ENCODE assay signal across 13 cellular contexts in the genomic region with DNA sequence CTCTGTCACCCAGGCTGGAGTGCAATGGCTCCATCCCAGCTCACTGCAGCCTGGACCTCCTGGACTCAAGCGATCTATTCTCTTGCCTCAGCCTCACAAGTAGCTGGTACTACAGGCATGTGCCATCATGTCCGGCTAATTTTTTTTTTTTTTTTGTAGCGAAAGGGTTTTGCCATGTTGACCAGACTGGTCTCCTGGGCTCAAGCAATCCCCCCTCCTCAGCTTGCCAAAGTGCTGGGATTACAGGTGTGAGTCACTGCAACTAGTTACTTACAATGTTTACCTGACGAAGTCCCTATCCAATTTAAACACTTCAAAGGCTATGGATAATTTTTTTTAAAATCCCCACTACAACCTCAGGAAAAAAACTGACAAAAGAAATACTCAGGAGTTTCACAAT. TPM values are rescaled to one million over a fixed set of nuclear protein-coding genes. Genes with fewer than 3 reads are reported as not detected.
DNase-seq lines count a peak whose midpoint lies in the region; ATAC-seq and TF ChIP-seq lines count a peak whose summit lies in the region.
"Had no signal": no experiment of that assay in that cellular context is flagged by ENCODE, and none has a peak within 500 bp of the region (broad histone marks: within the 10 kb centered on the region; RNA-seq: fewer than 3 reads in every experiment).

No MANE protein-coding gene starts in this region.

- POLR2A ChIA-PET in CD4-positive, alpha-beta T cell (lab: Charles Lee) = interaction anchor here (0.6 to 2.9 kb wide), 2 partner anchors 12 to 118 kb away, joined by 4 to 18 read pairs; partner anchors contain the start of gene GLIPR1L2
- POLR2A ChIA-PET in HEK293 (lab: Yijun Ruan, JAX) = no interaction called here

- peaks cover 59% of the 10 kb centered on the region for H3K36me3 Mint-ChIP-seq in CD4-positive, alpha-beta T cell (ENCODE audit: low read depth)
- H3K36me3 Mint-ChIP-seq in activated T-helper 17 cell treated with anti-CD3 and anti-CD28 coated beads, Interleukin-2, amount 50 U/mL, for 72 hours (ENCODE audit: low read depth) = no peaks in the 10 kb centered on the region

- H3K79me2 ChIP-seq in mesendoderm (ENCODE audit: control insufficient read depth, insufficient read depth, low read length) = peaks cover 36% of the 10 kb centered on the region

- no peak overlapping the region for H2AK5ac ChIP-seq in mesendoderm (ENCODE audit: low read length)

- peak overlapping the region; percentile 95 for H3K27ac Mint-ChIP-seq in CD4-positive, alpha-beta T cell
- peak overlapping the region; percentile 99 for H3K27ac Mint-ChIP-seq in activated T-helper 17 cell treated with anti-CD3 and anti-CD28 coated beads, Interleukin-2, amount 50 U/mL, for 72 hours

- H3K4me1 Mint-ChIP-seq in CD4-positive, alpha-beta T cell (ENCODE audit: low read depth) = peaks cover 43% of the 10 kb centered on the region
- peaks cover 22% of the 10 kb centered on the region for H3K4me1 Mint-ChIP-seq in activated T-helper 17 cell treated with anti-CD3 and anti-CD28 coated beads, Interleukin-2, amount 50 U/mL, for 72 hours

- H3K79me1 ChIP-seq in mesendoderm (ENCODE audit: low read length) = no peaks in the 10 kb centered on the region

- no peaks in the 10 kb centered on the region for H3K27me3 Mint-ChIP-seq in CD4-positive, alpha-beta T cell
- no peaks in the 10 kb centered on the region for H3K27me3 Mint-ChIP-seq in activated T-helper 17 cell treated with anti-CD3 and anti-CD28 coated beads, Interleukin-2, amount 50 U/mL, for 72 hours

- no peak overlapping the region for H3K4me2 ChIP-seq in mesendoderm (ENCODE audit: low read length)

- H3K9ac ChIP-seq in mesendoderm (ENCODE audit: low read length) = no peak overlapping the region

- peaks cover 2% of the 10 kb centered on the region for H3K9me3 Mint-ChIP-seq in CD4-positive, alpha-beta T cell
- no peaks in the 10 kb centered on the region for H3K9me3 Mint-ChIP-seq in activated T-helper 17 cell treated with anti-CD3 and anti-CD28 coated beads, Interleukin-2, amount 50 U/mL, for 72 hours

- H3K36me3 ChIP-seq in HEK293 (ENCODE audit: control insufficient read depth in 2 of 2, insufficient read depth in 1 of 2, low read length in 2 of 2) (peaks cover 14 to 38% of the 10 kb centered on the region in 2 experiments; a peak in 2 of 3 replicates), mesendoderm (ENCODE audit: control insufficient read depth, insufficient read depth, low read length) (no peaks in the 10 kb centered on the region), vagina (no peaks in the 10 kb centered on the region)

- no peak overlapping the region for H3K18ac ChIP-seq in mesendoderm (ENCODE audit: low read length)

- peak overlapping the region; percentile 5 for H4K8ac ChIP-seq in mesendoderm (ENCODE audit: low read depth, low read length)

- no peak overlapping the region for H3K27ac ChIP-seq in CD4-positive, alpha-beta T cell (ENCODE audit: low read depth, low read length)
- no peak overlapping the region for H3K27ac ChIP-seq in HEK293 (ENCODE audit: extremely low read depth, low read depth, low read length)
- H3K27ac ChIP-seq in mesendoderm (ENCODE audit: low read depth, low read length) = no peak overlapping the region
- H3K27ac ChIP-seq in vagina = no peak overlapping the region
- H3K27ac ChIP-seq: heart left ventricle had no signal

- intact Hi-C loops in CD4-positive, alpha-beta T cell (cut with DNase I, micrococcal nuclease) = loop anchor here (2.0 to 10.0 kb wide), 7 partner anchors 27 to 1258 kb away; partner anchors contain the start of genes BBS10 (in 2 of the 2), GLIPR1 (in 1 of the 2) and NAP1L1 (in 1 of the 2)
- intact Hi-C loops in vagina (cut with DNase I) = loop anchor here (10.0 kb wide), 1 partner anchor 175 kb away; the partner anchor contains the start of genes CAPS2 and GLIPR1L1

- H3K4me1 ChIP-seq in HEK293 (ENCODE audit: control insufficient read depth, insufficient read depth, low read length) = 0 out of 2 replicates have a peak, but pooled peaks cover 2% of the 10 kb centered on the region
- H3K4me1 ChIP-seq in mesendoderm (ENCODE audit: control insufficient read depth, low read depth, low read length) = peaks cover 2% of the 10 kb centered on the region
- peaks cover 25% of the 10 kb centered on the region for H3K4me1 ChIP-seq in vagina

- no peak overlapping the region for H3K4ac ChIP-seq in mesendoderm (ENCODE audit: low read depth, low read length)

- TF ChIP-seq CTCF in CD4-positive, alpha-beta T cell (IDR thresholded peaks at IDR 0.05) = no peak
- TF ChIP-seq CTCF in HEK293 (tag by site-specific recombination; IDR thresholded peaks at IDR 0.05) (no peak), vagina (IDR thresholded peaks at IDR 0.05) (no peak)

- CTCF ChIA-PET in CD4-positive, alpha-beta T cell (lab: Charles Lee) = interaction anchor here (1.0 to 1.2 kb wide), 2 partner anchors 26 to 27 kb away, joined by 3 read pairs; no protein-coding TSS in a partner anchor
- CTCF ChIA-PET in HEK293 (lab: Yijun Ruan, JAX) = interaction anchor here (0.6 to 1.8 kb wide), 2 partner anchors 26 to 45 kb away, joined by 3 to 5 read pairs; no protein-coding TSS in a partner anchor

- peak overlapping the region; percentile 99 for H3K4me3 Mint-ChIP-seq in CD4-positive, alpha-beta T cell
- H3K4me3 Mint-ChIP-seq in activated T-helper 17 cell treated with anti-CD3 and anti-CD28 coated beads, Interleukin-2, amount 50 U/mL, for 72 hours = peak overlapping the region; percentile 99

- H3K9me3 ChIP-seq in CD4-positive, alpha-beta T cell (ENCODE audit: control insufficient read depth, low read length) = no peaks in the 10 kb centered on the region
- H3K9me3 ChIP-seq in HEK293 (ENCODE audit: control insufficient read depth, insufficient read depth, low read depth, low read length) = no peaks in the 10 kb centered on the region
- no peaks in the 10 kb centered on the region for H3K9me3 ChIP-seq in vagina
- H3K9me3 ChIP-seq: heart left ventricle, stomach had no signal

- no peak for DNase-seq in CD4-positive, alpha-beta T cell
- no peak for DNase-seq in mesendoderm
- DNase-seq in NCI-H1436 (lab: John Stamatoyannopoulos, UW) = no peak
- no peak for DNase-seq in vagina (ENCODE audit: extremely low spot score in 2 of 2)
- DNase-seq: DMS 273 treated with DMSO at 0.1 percent for 48 hours, heart left ventricle, NCI-H1694 treated with DMSO at 0.1 percent for 48 hours, RPMI8226, stomach had no signal

- no peak for TF ChIP-seq POLR2A in vagina (IDR thresholded peaks at IDR 0.05)

- no peaks in the 10 kb centered on the region for H3K27me3 ChIP-seq in CD4-positive, alpha-beta T cell (ENCODE audit: control insufficient read depth, insufficient read depth, low read length)
- no peaks in the 10 kb centered on the region for H3K27me3 ChIP-seq in mesendoderm (ENCODE audit: insufficient read depth, low read length, poor library complexity)
- H3K27me3 ChIP-seq in vagina = no peaks in the 10 kb centered on the region
- H3K27me3 ChIP-seq: heart left ventricle, stomach had no signal

- no peak for ATAC-seq in CD4-positive, alpha-beta T cell (ENCODE audit: poor library complexity)
- ATAC-seq in activated T-helper 17 cell treated with anti-CD3 and anti-CD28 coated beads, Interleukin-2, amount 50 U/mL, for 72 hours (replicated peaks) = no peak
- no peak for ATAC-seq in GM18868 (IDR thresholded peaks at IDR 0.05; ENCODE audit: unreplicated experiment)
- ATAC-seq in HG03342 (IDR thresholded peaks at IDR 0.05; ENCODE audit: unreplicated experiment) = no peak
- ATAC-seq: heart left ventricle had no signal

- no peak overlapping the region for H2BK120ac ChIP-seq in mesendoderm (ENCODE audit: low read depth, low read length)

- WGBS in mesendoderm (ENCODE audit: extremely low coverage, insufficient coverage, low lambda C conversion rate) = no CpG with 5 or more reads among the region's 4 CpGs

- H4K5ac ChIP-seq in mesendoderm (ENCODE audit: low read length) = no peak overlapping the region

- H3K23ac ChIP-seq in mesendoderm (ENCODE audit: low read length) = no peak overlapping the region

- no peak overlapping the region; the same call in 1 of the 2 replicates for H3K4me3 ChIP-seq in HEK293 (ENCODE audit: low read depth, low read length)
- H3K4me3 ChIP-seq in mesendoderm (ENCODE audit: low read length) = no peak overlapping the region
- no peak overlapping the region for H3K4me3 ChIP-seq in vagina

- no peak overlapping the region for H3K56ac ChIP-seq in mesendoderm (ENCODE audit: low read length)

- no peak overlapping the region for H2BK15ac ChIP-seq in mesendoderm (replicated peaks; ENCODE audit: low read depth)

- H2BK5ac ChIP-seq in mesendoderm (ENCODE audit: low read length) = no peak overlapping the region

TF ChIP-seq in HEK293, 187 proteins besides CTCF, POLR2A, EP300 and RAD21:
- TF ChIP-seq, protein P1, sequence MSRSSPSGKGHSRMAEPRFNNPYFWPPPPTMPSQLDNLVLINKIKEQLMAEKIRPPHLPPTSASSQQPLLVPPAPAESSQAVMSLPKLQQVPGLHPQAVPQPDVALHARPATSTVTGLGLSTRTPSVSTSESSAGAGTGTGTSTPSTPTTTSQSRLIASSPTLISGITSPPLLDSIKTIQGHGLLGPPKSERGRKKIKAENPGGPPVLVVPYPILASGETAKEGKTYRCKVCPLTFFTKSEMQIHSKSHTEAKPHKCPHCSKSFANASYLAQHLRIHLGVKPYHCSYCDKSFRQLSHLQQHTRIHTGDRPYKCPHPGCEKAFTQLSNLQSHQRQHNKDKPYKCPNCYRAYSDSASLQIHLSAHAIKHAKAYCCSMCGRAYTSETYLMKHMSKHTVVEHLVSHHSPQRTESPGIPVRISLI (tag by site-specific recombination; IDR thresholded peaks at IDR 0.05) = peak; percentile 68; the same call in 1 of the 2 replicates
- TF ChIP-seq ZNF202 (tag by site-specific recombination; IDR thresholded peaks at IDR 0.05; ENCODE audit: borderline replicate concordance) = no peak
- no peak for TF ChIP-seq ZBTB6 (tag by site-specific recombination; IDR thresholded peaks at IDR 0.05)

RNA-seq across cellular contexts. Expression of gene KRR1, which starts 1.8 kb away (rescaled TPM):
- 100 to 1,000 TPM; 144 to 148 TPM for total RNA-seq in CD4-positive, alpha-beta T cell
- total RNA-seq in activated T-helper 17 cell treated with anti-CD3 and anti-CD28 coated beads, Interleukin-2, amount 50 U/mL, for 72 hours = 100 to 1,000 TPM; 113 to 151 TPM
- polyA plus RNA-seq in mesendoderm (2013, experiment 1 of 2) = 126 TPM
- 130 TPM for polyA plus RNA-seq in mesendoderm (2013, experiment 2 of 2)
- 21.4 TPM for total RNA-seq in vagina

RNA-seq across cellular contexts. Expression of gene GLIPR1, which starts 29.1 kb away (rescaled TPM):
- total RNA-seq in CD4-positive, alpha-beta T cell = 10 to 100 TPM; 41.3 to 47.7 TPM
- 10 to 100 TPM; 45.9 to 50.2 TPM for total RNA-seq in activated T-helper 17 cell treated with anti-CD3 and anti-CD28 coated beads, Interleukin-2, amount 50 U/mL, for 72 hours
- 11.0 TPM for polyA plus RNA-seq in mesendoderm (2013, experiment 1 of 2)
- 11.9 TPM for polyA plus RNA-seq in mesendoderm (2013, experiment 2 of 2)
- 6.6 TPM for total RNA-seq in vagina
